In the genomic region with DNA sequence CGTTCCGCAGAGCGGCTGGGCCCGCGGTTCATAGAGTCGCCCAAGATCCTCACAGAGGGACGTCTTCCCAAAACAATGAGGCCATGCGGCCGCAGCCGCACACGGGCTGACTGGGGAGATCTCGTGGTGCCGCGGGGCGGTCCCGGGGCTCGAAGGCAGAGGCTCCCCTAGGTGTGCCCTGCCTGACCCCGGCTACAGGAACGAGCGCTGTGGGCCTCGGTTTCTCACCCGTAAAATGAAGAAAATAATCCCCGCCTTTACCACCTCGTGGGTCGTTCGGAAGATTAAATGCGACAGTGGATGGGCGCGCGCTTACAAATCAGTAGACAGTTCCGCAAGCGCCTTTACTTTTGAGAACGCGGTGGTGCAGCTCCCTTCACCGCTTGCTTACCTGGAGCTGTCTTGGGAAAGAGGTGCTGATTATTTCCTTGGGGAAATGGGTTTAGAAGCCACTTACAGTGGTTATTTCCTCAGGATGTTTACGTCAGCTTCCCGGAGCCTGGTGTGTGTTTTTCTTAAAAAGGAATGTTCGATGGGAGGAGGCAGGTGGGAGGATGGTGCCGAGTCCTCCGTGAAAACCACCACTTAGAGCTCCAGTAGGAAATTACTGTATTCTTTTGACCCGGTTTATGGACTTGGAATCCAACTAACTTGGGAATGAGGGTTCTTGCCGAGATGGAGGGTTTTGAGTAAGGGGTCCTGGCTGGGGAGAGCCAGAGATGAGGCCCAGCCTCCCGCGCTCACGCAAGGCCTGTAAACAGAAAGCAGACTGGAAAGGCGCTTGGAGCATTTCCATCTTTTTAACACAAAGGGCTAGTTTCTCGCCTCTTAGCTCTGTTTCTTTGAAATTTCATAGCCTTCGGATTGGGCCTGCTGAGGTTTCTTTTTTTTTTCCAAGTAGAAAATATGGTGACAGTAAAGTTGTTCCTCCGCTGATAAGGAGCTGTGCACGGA, we compare ENCODE assay signal across 8 cellular contexts. TPM values are rescaled to one million over a fixed set of nuclear protein-coding genes. Genes with fewer than 3 reads are reported as not detected.
DNase-seq lines count a peak whose midpoint lies in the region; ATAC-seq and TF ChIP-seq lines count a peak whose summit lies in the region.

No MANE protein-coding gene starts in this region.

- H3K9me3 ChIP-seq in T-helper 17 cell (ENCODE audit: control insufficient read depth, low read length, poor library complexity, severe bottlenecking), result no peaks in the 10 kb centered on the region

- H3K27ac Mint-ChIP-seq in T-helper 17 cell, result peak overlapping the region; percentile 14

- peaks cover 15% of the 10 kb centered on the region for H3K27me3 Mint-ChIP-seq in T-helper 17 cell

- DNase-seq in Ammon's horn (ENCODE audit: low spot score) (peak; percentile 20), T-helper 17 cell (no peak), fibroblast of villous mesenchyme (ENCODE audit: low read depth) (peak; percentile 12), occipital lobe (lab: John Stamatoyannopoulos, UW) (peak; percentile 32), D341Med (ENCODE audit: low spot score) (no peak), CD1c-positive myeloid dendritic cell (ENCODE audit: extremely low spot score) (no peak), germinal center (ENCODE audit: low spot score) (no peak)

- TF ChIP-seq CTCF in fibroblast of villous mesenchyme (IDR thresholded peaks at IDR 0.05; ENCODE audit: insufficient read depth, low read depth, low read length), result no peak

- H3K4me3 ChIP-seq in fibroblast of villous mesenchyme (ENCODE audit: low read depth, low read length), result peak overlapping the region; percentile 62

- H3K4me1 Mint-ChIP-seq in T-helper 17 cell, result peaks cover 13% of the 10 kb centered on the region

- no peaks in the 10 kb centered on the region for H3K36me3 Mint-ChIP-seq in T-helper 17 cell (ENCODE audit: low read depth)

- peak overlapping the region; percentile 78 for H3K4me3 Mint-ChIP-seq in T-helper 17 cell

- peak; percentile 0 for ATAC-seq in GM21390 (IDR thresholded peaks at IDR 0.05; ENCODE audit: unreplicated experiment)
- ATAC-seq in T-helper 17 cell, result no peak

RNA-seq across cellular contexts. Expression of a gene that starts 2.0 kb away (rescaled TPM):
- total RNA-seq in T-helper 17 cell (1 to 10 TPM in 1 of 2 donors, under 1 TPM in 1; 0.87 to 1.4 TPM), fibroblast of villous mesenchyme (3.9 and 6.4 TPM in 2 replicates), occipital lobe (96.4 TPM)

Comparison
In these comparisons a context has a peak if more than half of its experiments do, and no peak if none do; other contexts are left out.
1. DNase-seq: peak in Ammon's horn (single experiment), fibroblast of villous mesenchyme (single experiment) and occipital lobe (single experiment); none in T-helper 17 cell (0 of 3), D341Med (single experiment), CD1c-positive myeloid dendritic cell (single experiment) and germinal center (single experiment).
2. RNA of a gene that starts 2.0 kb away (total RNA-seq): 96.4 TPM in occipital lobe (single experiment); 3.9 to 6.4 TPM in fibroblast of villous mesenchyme and 0.87 to 1.4 TPM in T-helper 17 cell; every median in the first group is over 10 times any median in the second.